ENCODE assay signal across 11 cellular contexts in genomic region chr10:77892761-77893160, GRCh38.
"Had no signal": no experiment of that assay in that cellular context is flagged by ENCODE, and none has a peak within 500 bp of the region (broad histone marks: within the 10 kb centered on the region; RNA-seq: fewer than 3 reads in every experiment).

No MANE protein-coding gene starts in this region.

- H3K9me3 ChIP-seq: heart left ventricle, ovary, transverse colon had no signal

- H3K27ac ChIP-seq: foreskin keratinocyte, ovary had no signal

- H3K4me3 ChIP-seq: heart left ventricle, ovary, transverse colon had no signal

- ATAC-seq: activated CD8-positive, alpha-beta memory T cell treated with anti-CD3 and anti-CD28 coated beads, Interleukin-2, amount 10 ng/mL, durations not matched to agents 7 days and 5 days; heart left ventricle; right cardiac atrium; stimulated activated effector memory CD8-positive, alpha-beta T cell treated with anti-CD3 and anti-CD28 coated beads, Interleukin-12 subunit alpha, Interleukin-12 subunit beta, amount 100 ng/mL, for 72 hours; T-helper 17 cell had no signal

- DNase-seq: activated CD4-positive, alpha-beta T cell treated with anti-CD3 and anti-CD28 coated beads, Interleukin-2, amount 50 U/mL, for 4 hours; activated CD8-positive, alpha-beta memory T cell treated with anti-CD3 and anti-CD28 coated beads, Interleukin-2, amount 10 ng/mL, durations not matched to agents 7 days and 5 days; activated gamma-delta T cell; activated T-cell treated with anti-CD3 and anti-CD28 coated beads, Interleukin-2, amount 50 U/mL, for 48 hours; foreskin keratinocyte; heart left ventricle; ovary; right cardiac atrium; T-helper 17 cell; transverse colon had no signal

- H3K27me3 ChIP-seq: foreskin keratinocyte, heart left ventricle, ovary, transverse colon had no signal

- H3K36me3 ChIP-seq: heart left ventricle, ovary, transverse colon had no signal
